8 cellular contexts compared by ENCODE assay signal in genomic region chr2:61853848-61854434, GRCh38. TPM values are rescaled to one million over a fixed set of nuclear protein-coding genes. Genes with fewer than 3 reads are reported as not detected.
DNase-seq lines count a peak whose midpoint lies in the region; ATAC-seq, FAIRE-seq and TF ChIP-seq lines count a peak whose summit lies in the region.

A gene with protein sequence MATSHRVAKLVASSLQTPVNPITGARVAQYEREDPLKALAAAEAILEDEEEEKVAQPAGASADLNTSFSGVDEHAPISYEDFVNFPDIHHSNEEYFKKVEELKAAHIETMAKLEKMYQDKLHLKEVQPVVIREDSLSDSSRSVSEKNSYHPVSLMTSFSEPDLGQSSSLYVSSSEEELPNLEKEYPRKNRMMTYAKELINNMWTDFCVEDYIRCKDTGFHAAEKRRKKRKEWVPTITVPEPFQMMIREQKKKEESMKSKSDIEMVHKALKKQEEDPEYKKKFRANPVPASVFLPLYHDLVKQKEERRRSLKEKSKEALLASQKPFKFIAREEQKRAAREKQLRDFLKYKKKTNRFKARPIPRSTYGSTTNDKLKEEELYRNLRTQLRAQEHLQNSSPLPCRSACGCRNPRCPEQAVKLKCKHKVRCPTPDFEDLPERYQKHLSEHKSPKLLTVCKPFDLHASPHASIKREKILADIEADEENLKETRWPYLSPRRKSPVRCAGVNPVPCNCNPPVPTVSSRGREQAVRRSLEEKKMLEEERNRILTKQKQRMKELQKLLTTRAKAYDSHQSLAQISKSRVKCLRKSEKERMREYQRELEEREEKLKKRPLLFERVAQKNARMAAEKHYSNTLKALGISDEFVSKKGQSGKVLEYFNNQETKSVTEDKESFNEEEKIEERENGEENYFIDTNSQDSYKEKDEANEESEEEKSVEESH (minus strand): TSS chr2:61854060. CDS start chr2:61854041, 19 bp downstream.

- H3K36me3 ChIP-seq in HepG2 (replicated peaks in 1 of 2; ENCODE audit: control insufficient read depth in 1 of 2, insufficient read depth in 2 of 2, low read length in 2 of 2), result no peaks in the 10 kb centered on the region

- TF ChIP-seq EP300 in HepG2 (IDR thresholded peaks at IDR 0.05; ENCODE audit: low read depth in 2 of 2, low read length in 2 of 2) (no peak), HepG2 (CRISPR knock-in tag; IDR thresholded peaks at IDR 0.05; ENCODE audit: borderline replicate concordance) (0 out of 2 replicates have a peak, but pooled peaks have one; percentile 5)

- POLR2A ChIA-PET in HepG2 (lab: Yijun Ruan, JAX), result interaction anchor here (1.0 to 2.6 kb wide), 10 partner anchors 9 to 316 kb away, joined by 3 to 17 read pairs (median 6); partner anchors contain the start of genes COMMD1 and XPO1

- H3K27me3 ChIP-seq in HepG2 (ENCODE audit: control insufficient read depth in 1 of 2, insufficient read depth in 2 of 2, low read length in 2 of 2), result no peaks in the 10 kb centered on the region; a peak in 1 of 5 replicates

- peak within 1 kb of the TSS; percentile 87 for H3K27ac ChIP-seq in HepG2 (ENCODE audit: extremely low read length, insufficient read depth, low read length)

- H3K9me3 ChIP-seq in HepG2 (ENCODE audit: low read length), result no peaks in the 10 kb centered on the region

- H3K9me3 Mint-ChIP-seq in dendritic cell treated with granulocyte-macrophage colony-stimulating factor and Interleukin-4, amounts not matched to agents 40 ng/mL and 50 ng/mL, for 4 days, result no peaks in the 10 kb centered on the region

- no peak for TF ChIP-seq RAD21 in HepG2 (CRISPR knock-in tag; IDR thresholded peaks at IDR 0.05)

- peak; percentile 82 for ATAC-seq in GM19328 (IDR thresholded peaks at IDR 0.05; ENCODE audit: unreplicated experiment)
- ATAC-seq in HG03460 (IDR thresholded peaks at IDR 0.05; ENCODE audit: unreplicated experiment), result peak; percentile 78
- peak; percentile 87 for ATAC-seq in HepG2

- peak within 1 kb of the TSS; percentile 100 for H3K4me3 Mint-ChIP-seq in dendritic cell treated with granulocyte-macrophage colony-stimulating factor and Interleukin-4, amounts not matched to agents 40 ng/mL and 50 ng/mL, for 4 days

- BruUV-seq in HepG2 (replicated peaks; lab: Mats Ljungman, UMichigan), result no TSS peak

- H4K20me1 ChIP-seq in HepG2 (ENCODE audit: insufficient read depth, low read length), result no peaks in the 10 kb centered on the region

- intact Hi-C loops in dendritic cell treated with granulocyte-macrophage colony-stimulating factor and Interleukin-4, amounts not matched to agents 40 ng/mL and 50 ng/mL, for 4 days (cut with micrococcal nuclease), result loop anchor here (1.0 to 10.0 kb wide), 4 partner anchors 35 to 315 kb away; partner anchors contain the start of genes CCT4 and XPO1
- intact Hi-C loops in HepG2 (cut with micrococcal nuclease; ENCODE audit: unreplicated experiment), result loop anchor here (2.0 kb wide), 1 partner anchor 35 kb away; the partner anchor contains the start of gene CCT4

- no peaks in the 10 kb centered on the region for H3K79me2 ChIP-seq in HepG2 (ENCODE audit: insufficient read depth, low read length)

- H3K4me1 ChIP-seq in HepG2 (ENCODE audit: insufficient read depth, low read length), result peaks cover 19% of the 10 kb centered on the region

- WGBS in HepG2 (ENCODE audit: low lambda C conversion rate), result 0% methylated on average over 21 of the region's 39 CpGs

- peak within 1 kb of the TSS; percentile 68 for H3K9ac ChIP-seq in HepG2 (ENCODE audit: insufficient read depth, low read depth, low read length)

- H2AFZ ChIP-seq in HepG2 (ENCODE audit: low read length), result peak within 1 kb of the TSS; percentile 98

- no peak for FAIRE-seq in HepG2 (lab: Jason Lieb, UNC)

- peaks cover 17% of the 10 kb centered on the region for H3K36me3 Mint-ChIP-seq in dendritic cell treated with granulocyte-macrophage colony-stimulating factor and Interleukin-4, amounts not matched to agents 40 ng/mL and 50 ng/mL, for 4 days (ENCODE audit: low read depth)

- peak within 1 kb of the TSS; percentile 89 for H3K27ac Mint-ChIP-seq in dendritic cell treated with granulocyte-macrophage colony-stimulating factor and Interleukin-4, amounts not matched to agents 40 ng/mL and 50 ng/mL, for 4 days

- H3K4me2 ChIP-seq in HepG2 (ENCODE audit: low read depth, low read length), result peak within 1 kb of the TSS; percentile 99

- CTCF ChIA-PET in HepG2 (lab: Yijun Ruan, JAX; ENCODE audit: low intra/inter-chr PET ratio, low total read pairs), result interaction anchor here (1.1 kb wide), 1 partner anchor 19 kb away, joined by 3 read pairs; no protein-coding TSS in a partner anchor

- in situ Hi-C loops in HepG2 (cut with HindIII; ENCODE audit: extremely low pct_ligation_motif_present, low pct_unique_long_range_greater_than_20kb), result no loop called here

- DNase-seq in C1 segment of cervical spinal cord (lab: John Stamatoyannopoulos, UW) (peak; percentile 31 to 92 (median 88)), NCI-H524 (lab: John Stamatoyannopoulos, UW) (peak; percentile 63 to 87), HepG2 (ENCODE audit: low spot score) (peak; percentile 84)
- DNase-seq in activated CD4-positive, alpha-beta T cell treated with anti-CD3 and anti-CD28 coated beads, Interleukin-2, amount 50 U/mL, for 1 hour, result peak; percentile 61
- peak; percentile 62 to 70 for DNase-seq in stimulated activated CD4-positive, alpha-beta T cell treated with anti-CD3 and anti-CD28 coated beads, Interleukin-2, amount 100 ng/mL, for 48 hours

- peak within 1 kb of the TSS; percentile 61 to 93 (median 82) for H3K4me3 ChIP-seq in HepG2 (replicated peaks in 1 of 3; ENCODE audit: insufficient read depth in 1 of 3, low read depth in 2 of 3, low read length in 3 of 3)

- peak in 1 of 2 experiments; percentile 81; a peak in 3 of 4 replicates for TF ChIP-seq POLR2A in HepG2 (IDR thresholded peaks at IDR 0.05; ENCODE audit: insufficient read depth in 1 of 2, low read depth in 2 of 2, low read length in 2 of 2)

- TF ChIP-seq CTCF in HepG2 (CRISPR knock-in tag; IDR thresholded peaks at IDR 0.05), result no peak

- peaks cover 5% of the 10 kb centered on the region for H3K27me3 Mint-ChIP-seq in dendritic cell treated with granulocyte-macrophage colony-stimulating factor and Interleukin-4, amounts not matched to agents 40 ng/mL and 50 ng/mL, for 4 days

- peaks cover 15% of the 10 kb centered on the region for H3K4me1 Mint-ChIP-seq in dendritic cell treated with granulocyte-macrophage colony-stimulating factor and Interleukin-4, amounts not matched to agents 40 ng/mL and 50 ng/mL, for 4 days (ENCODE audit: low read depth)

TF ChIP-seq in HepG2, 621 proteins besides CTCF, POLR2A, EP300 and RAD21 (continues in another document):
- TF ChIP-seq FIP1L1 (IDR thresholded peaks at IDR 0.05; ENCODE audit: borderline replicate concordance, insufficient read depth, low read depth, low read length), result no peak
- no peak for TF ChIP-seq ZNF782 (CRISPR knock-in tag; IDR thresholded peaks at IDR 0.05; ENCODE audit: borderline replicate concordance)
- TF ChIP-seq ZNF740 (CRISPR knock-in tag; IDR thresholded peaks at IDR 0.05), result 0 out of 2 replicates have a peak, but pooled peaks have one; percentile 25
- peak; percentile 84 for TF ChIP-seq RELA (CRISPR knock-in tag; IDR thresholded peaks at IDR 0.05)
- peak; percentile 88 for TF ChIP-seq SMYD3 (CRISPR knock-in tag; IDR thresholded peaks at IDR 0.05)
- TF ChIP-seq ZNF3 (CRISPR knock-in tag; IDR thresholded peaks at IDR 0.05), result no peak
- peak; percentile 80 for TF ChIP-seq ZNF619 (CRISPR knock-in tag; IDR thresholded peaks at IDR 0.05)
- TF ChIP-seq GTF2F1 (IDR thresholded peaks at IDR 0.05; ENCODE audit: low read length), result no peak
- peak; percentile 60 for TF ChIP-seq ZNF44 (CRISPR knock-in tag; IDR thresholded peaks at IDR 0.05)
- no peak for TF ChIP-seq ZNF101 (CRISPR knock-in tag; IDR thresholded peaks at IDR 0.05; ENCODE audit: borderline replicate concordance, low read depth)

RNA-seq across cellular contexts. Expression of the gene that starts here (rescaled TPM):
- 3.4 and 5.0 TPM in 2 replicates for total RNA-seq in HepG2 (2016; rRNA removed; fragmentation: Illumina TruSeq; extraction: Trizol)
- total RNA-seq in HepG2 (2016; cell fraction: cytosol; rRNA removed; fragmentation: Illumina TruSeq; extraction: Trizol; ENCODE audit: low read depth), result 0.81 and 1.1 TPM in 2 replicates
- 3.5 and 5.4 TPM in 2 replicates for total RNA-seq in HepG2 (2016; cell fraction: insoluble cytoplasmic fraction; rRNA removed; fragmentation: Illumina TruSeq; extraction: Trizol)
- 2.5 and 2.7 TPM in 2 replicates for total RNA-seq in HepG2 (2016; cell fraction: membrane; rRNA removed; fragmentation: Illumina TruSeq; extraction: Trizol)
- total RNA-seq in HepG2 (2016; cell fraction: nucleus; rRNA removed; fragmentation: Illumina TruSeq; extraction: Trizol), result 5.8 and 7.4 TPM in 2 replicates
- polyA plus RNA-seq in HepG2 (2011; rRNA removed), result 1.8 and 2.7 TPM in 2 replicates
- polyA plus RNA-seq in HepG2 (2011; cell fraction: cytosol; rRNA removed), result 0.50 and 0.65 TPM in 2 replicates
- 2.8 and 3.2 TPM in 2 replicates for polyA plus RNA-seq in HepG2 (2011; cell fraction: nucleus; rRNA removed)
- 2.5 and 3.3 TPM in 2 replicates for polyA plus RNA-seq in HepG2 (2012)
- 0.29 and 0.33 TPM in 2 replicates for polyA plus RNA-seq in HepG2 (2016; cell fraction: cytosol; fragmentation: Illumina TruSeq; extraction: Trizol; ENCODE audit: low read depth)
- 6.6 and 9.6 TPM in 2 replicates for polyA plus RNA-seq in HepG2 (2016; cell fraction: insoluble cytoplasmic fraction; fragmentation: Illumina TruSeq; extraction: Trizol; ENCODE audit: low read depth)
- 1.2 TPM in 2 replicates for polyA plus RNA-seq in HepG2 (2016; cell fraction: membrane; fragmentation: Illumina TruSeq; extraction: Trizol; ENCODE audit: low read depth)
- 19.9 and 20.4 TPM in 2 replicates for polyA plus RNA-seq in HepG2 (2016; cell fraction: nucleus; fragmentation: Illumina TruSeq; extraction: Trizol; ENCODE audit: insufficient read depth, low read depth)
- 0.64 and 1.3 TPM in 2 replicates for polyA minus RNA-seq in HepG2 (2011; rRNA and poly(A)+ RNA removed; ENCODE audit: low replicate concordance)
- 0.70 and 0.89 TPM in 2 replicates for polyA minus RNA-seq in HepG2 (2011; cell fraction: cytosol; rRNA and poly(A)+ RNA removed)
- 5.8 TPM in 2 replicates for polyA minus RNA-seq in HepG2 (2011; cell fraction: nucleus; rRNA and poly(A)+ RNA removed)

Comparison
In these comparisons a context has a peak if more than half of its experiments do, and no peak if none do; other contexts are left out.
1. Peak in every context shown above with its lines: DNase-seq, ATAC-seq, H3K4me3 ChIP-seq and H3K27ac ChIP-seq.